ENCODE assay signal across 13 cellular contexts in the genomic region with DNA sequence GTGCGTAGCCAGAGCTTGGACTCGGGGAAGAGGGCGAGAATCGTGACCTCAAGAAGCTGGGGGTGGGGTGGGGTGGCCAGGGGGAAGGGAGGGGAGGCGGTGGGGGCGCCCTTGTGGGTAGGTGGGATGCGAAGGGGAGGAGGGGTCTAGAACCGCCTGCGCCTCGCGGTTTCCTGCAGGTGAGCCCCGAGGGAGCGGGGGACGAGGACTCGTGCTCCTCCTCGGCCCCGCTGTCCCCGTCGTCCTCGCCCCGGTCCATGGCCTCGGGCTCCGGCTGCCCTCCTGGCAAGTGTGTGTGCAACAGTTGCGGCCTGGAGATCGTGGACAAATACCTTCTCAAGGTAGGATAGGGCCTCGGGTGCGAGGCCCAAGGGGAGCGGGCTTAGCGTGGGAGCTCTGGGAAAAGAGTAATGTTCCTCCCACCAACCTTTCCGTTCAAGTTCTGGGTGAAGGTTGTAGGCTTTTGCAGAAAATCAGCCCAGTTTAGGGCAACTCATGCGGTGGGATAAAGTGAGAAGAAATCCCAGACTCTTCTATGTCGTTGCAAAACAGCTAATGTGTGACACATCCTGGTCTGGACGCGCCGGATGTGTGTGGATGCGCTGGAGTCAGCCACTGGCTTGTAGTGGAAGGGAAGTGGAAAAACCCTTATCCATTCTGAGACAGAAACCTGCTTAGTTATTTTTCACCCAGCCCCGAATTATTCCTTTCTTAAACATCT. TPM values are rescaled to one million over a fixed set of nuclear protein-coding genes. Genes with fewer than 3 reads are reported as not detected.
A peak's percentile ranks its signal among the peaks of the same experiment; 100 is the strongest.
DNase-seq lines count a peak whose midpoint lies in the region; ATAC-seq and TF ChIP-seq lines count a peak whose summit lies in the region.
"Had no signal": no experiment of that assay in that cellular context is flagged by ENCODE, and none has a peak within 500 bp of the region (broad histone marks: within the 10 kb centered on the region; RNA-seq: fewer than 3 reads in every experiment).

No MANE protein-coding gene starts in this region.

- H3K4me1 ChIP-seq in heart right ventricle (peaks cover 3 to 26% (median 17%) of the 10 kb centered on the region in 9 donors), upper lobe of right lung (peaks cover 12% of the 10 kb centered on the region)
- H3K4me1 ChIP-seq: colonic mucosa had no signal

- H3K36me3 Mint-ChIP-seq in brain: no peaks in the 10 kb centered on the region

- H3K4me3 ChIP-seq in heart right ventricle (no peak overlapping the region), upper lobe of right lung (no peak overlapping the region)
- H3K4me3 ChIP-seq: colonic mucosa had no signal

- WGBS in heart right ventricle, 2 donors: 8 to 9% methylated on average over 28 to 37 of the region's 37 CpGs

- H3K36me3 ChIP-seq in heart right ventricle: no peaks in the 10 kb centered on the region
- H3K36me3 ChIP-seq in upper lobe of right lung: no peaks in the 10 kb centered on the region
- H3K36me3 ChIP-seq: colonic mucosa, thoracic aorta had no signal

- no peak for ATAC-seq in Right ventricle myocardium inferior
- no peak for ATAC-seq in heart right ventricle
- ATAC-seq in upper lobe of right lung: peak; percentile 20
- no peak for ATAC-seq in GM18858 (IDR thresholded peaks at IDR 0.05; ENCODE audit: unreplicated experiment)

- peaks cover 95% of the 10 kb centered on the region for H3K27me3 Mint-ChIP-seq in brain

- H3K27me3 ChIP-seq in heart right ventricle (peaks cover 32 to 100% (median 94%) of the 10 kb centered on the region in 7 donors), upper lobe of right lung (peaks cover 92% of the 10 kb centered on the region)

- H3K9me3 Mint-ChIP-seq in brain: peaks cover 0 to 3% (median 0%) of the 10 kb centered on the region in 5 experiments
- H3K9me3 Mint-ChIP-seq: activated naive CD4-positive, alpha-beta T cell treated with anti-CD3 and anti-CD28 coated beads for 36 hours had no signal

- peak; percentile 6 for DNase-seq in Right ventricle myocardium inferior (ENCODE audit: missing footprints)
- no peak for DNase-seq in heart right ventricle
- DNase-seq in kidney tubule cell (ENCODE audit: low spot score): peak; percentile 58
- DNase-seq in upper lobe of right lung: no peak
- DNase-seq in NCI-H1930 (lab: John Stamatoyannopoulos, UW): no peak
- no peak for DNase-seq in NCI-H1092 (lab: John Stamatoyannopoulos, UW)
- DNase-seq: activated naive CD4-positive, alpha-beta T cell treated with anti-CD3 and anti-CD28 coated beads for 36 hours; colonic mucosa had no signal

- peaks cover 52% of the 10 kb centered on the region for H3K4me1 Mint-ChIP-seq in brain

- no peak for TF ChIP-seq CTCF in heart right ventricle (IDR thresholded peaks at IDR 0.05)
- no peak for TF ChIP-seq CTCF in brain (conservative IDR thresholded peaks at IDR 0.05)
- no peak for TF ChIP-seq CTCF in upper lobe of right lung (IDR thresholded peaks at IDR 0.05)

- H3K9me3 ChIP-seq in heart right ventricle (no peaks in the 10 kb centered on the region), upper lobe of right lung (no peaks in the 10 kb centered on the region)
- H3K9me3 ChIP-seq: colonic mucosa, thoracic aorta had no signal

- no peak overlapping the region for H3K27ac ChIP-seq in heart right ventricle
- H3K27ac ChIP-seq in upper lobe of right lung: no peak overlapping the region
- H3K27ac ChIP-seq: colonic mucosa, thoracic aorta had no signal

- H3K4me3 Mint-ChIP-seq in brain: peak overlapping the region in 4 of 5 experiments; percentile 52 to 86 (median 67)
- H3K4me3 Mint-ChIP-seq: activated naive CD4-positive, alpha-beta T cell treated with anti-CD3 and anti-CD28 coated beads for 36 hours had no signal

- peak overlapping the region in 1 of 5 experiments; percentile 18 for H3K27ac Mint-ChIP-seq in brain
- H3K27ac Mint-ChIP-seq: activated naive CD4-positive, alpha-beta T cell treated with anti-CD3 and anti-CD28 coated beads for 36 hours had no signal

- intact Hi-C loops in Right ventricle myocardium inferior (cut with DNase I) (no loop called here), heart right ventricle (cut with DNase I) (no loop called here), upper lobe of right lung (cut with DNase I) (no loop called here)

RNA-seq across cellular contexts. Expression of a gene that starts 2.9 kb away (rescaled TPM):
- not detected for total RNA-seq in Right ventricle myocardium inferior
- total RNA-seq in heart right ventricle: not detected
- not detected for polyA plus RNA-seq in heart right ventricle
- not detected for polyA plus RNA-seq in brain (ENCODE audit: insufficient read depth, low read depth, low replicate concordance)
- total RNA-seq in upper lobe of right lung: not detected
- total RNA-seq: activated naive CD4-positive, alpha-beta T cell treated with anti-CD3 and anti-CD28 coated beads for 36 hours; colonic mucosa; glomerular endothelial cell; mesenteric fat pad; thoracic aorta had no signal

Comparison
In these comparisons a context has a peak if more than half of its experiments do, and no peak if none do; other contexts are left out.
1. DNase-seq: peak in Right ventricle myocardium inferior (single experiment) and kidney tubule cell (single experiment); none in heart right ventricle (0 of 2), upper lobe of right lung (single experiment), NCI-H1930 (0 of 2) and NCI-H1092 (single experiment).